Comparison of ENCODE assay signal across 8 cellular contexts in the genomic region with DNA sequence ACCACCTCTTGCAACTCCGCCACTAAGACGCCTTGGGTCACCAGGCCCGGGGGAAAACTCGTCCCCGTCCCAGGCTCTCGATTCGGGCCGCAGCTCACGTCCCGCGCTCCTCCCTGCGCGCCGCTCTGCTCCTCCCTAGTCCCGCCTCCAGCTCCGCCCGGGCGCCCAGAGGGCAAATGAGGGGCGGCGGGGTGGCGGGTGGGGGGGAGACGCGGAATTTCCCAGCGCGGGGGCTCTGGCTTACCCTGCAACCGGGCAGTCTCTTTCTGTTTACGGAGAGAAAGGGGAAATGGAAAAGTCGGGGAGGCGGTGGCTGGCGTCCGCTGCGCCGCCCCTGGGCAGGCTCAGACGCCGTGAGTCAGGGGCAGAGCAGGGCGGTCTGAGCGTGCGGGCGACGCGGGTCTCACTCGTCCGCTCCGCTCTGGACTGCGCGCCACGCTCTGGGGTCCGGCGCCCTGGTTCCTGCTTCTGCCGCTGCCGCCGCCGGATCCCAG. TPM values are rescaled to one million over a fixed set of nuclear protein-coding genes. Genes with fewer than 3 reads are reported as not detected.
DNase-seq lines count a peak whose midpoint lies in the region; ATAC-seq and TF ChIP-seq lines count a peak whose summit lies in the region.

A gene (plus strand): TSS at position 406 of the 494 bp plus-strand sequence. CDS start 4,755 bp downstream, outside the sequence.

- ATAC-seq in GM18858 (IDR thresholded peaks at IDR 0.05; ENCODE audit: unreplicated experiment) (peak; percentile 44), HG03064 (IDR thresholded peaks at IDR 0.05; ENCODE audit: low read depth, unreplicated experiment) (peak; percentile 53), lower lobe of right lung (peak; percentile 89 to 92)
- ATAC-seq in activated CD8-positive, alpha-beta T cell treated with anti-CD3 and anti-CD28 coated beads for 36 hours: peak; percentile 75

- H3K27ac ChIP-seq in duodenal mucosa (ENCODE audit: low read depth, low read length) (peak within 1 kb of the TSS; percentile 98), lower lobe of right lung (peak within 1 kb of the TSS; percentile 99)

- DNase-seq in AG08395 (ENCODE audit: low spot score) (peak; percentile 85), NCI-H748 (lab: John Stamatoyannopoulos, UW; ENCODE audit: unreplicated experiment) (peak; percentile 79), lower lobe of right lung (peak; percentile 95)
- peak; percentile 91 for DNase-seq in activated CD8-positive, alpha-beta T cell treated with anti-CD3 and anti-CD28 coated beads for 36 hours
- DNase-seq in stimulated activated CD4-positive, alpha-beta T cell treated with anti-CD3 and anti-CD28 coated beads, TNF-alpha, amount 100 ng/mL, for 24 hours (ENCODE audit: low read depth in 3 of 3): peak; percentile 68 to 86 (median 68)

- POLR2A ChIA-PET in activated CD8-positive, alpha-beta T cell treated with anti-CD3 and anti-CD28 coated beads for 36 hours (lab: Charles Lee): interaction anchor here (0.6 to 3.6 kb wide), 5 partner anchors 11 to 96 kb away, joined by 3 to 19 read pairs (median 5); no protein-coding TSS in a partner anchor

- intact Hi-C loops in activated CD8-positive, alpha-beta T cell treated with anti-CD3 and anti-CD28 coated beads for 36 hours (cut with micrococcal nuclease): no loop called here
- intact Hi-C loops in lower lobe of right lung (cut with DNase I): no loop called here

- no peaks in the 10 kb centered on the region for H3K27me3 ChIP-seq in duodenal mucosa (ENCODE audit: control insufficient read depth in 1 of 2, insufficient read depth in 2 of 2, low read length in 2 of 2)
- H3K27me3 ChIP-seq in lower lobe of right lung (ENCODE audit: low read depth): no peaks in the 10 kb centered on the region

- peak within 1 kb of the TSS; percentile 78 to 87 for H3K9ac ChIP-seq in duodenal mucosa (ENCODE audit: low read depth in 1 of 2, low read length in 2 of 2)

- H3K4me1 ChIP-seq in duodenal mucosa (ENCODE audit: control insufficient read depth in 1 of 2, insufficient read depth in 2 of 2, low read length in 2 of 2) (peaks cover 30 to 40% of the 10 kb centered on the region in 2 donors), lower lobe of right lung (peaks cover 56% of the 10 kb centered on the region)

- peaks cover 50% of the 10 kb centered on the region for H3K4me1 Mint-ChIP-seq in activated CD8-positive, alpha-beta T cell treated with anti-CD3 and anti-CD28 coated beads for 36 hours (ENCODE audit: low read depth)

- peak within 1 kb of the TSS; percentile 82 to 88 for H3K4me3 ChIP-seq in duodenal mucosa (ENCODE audit: low read depth in 1 of 2, low read length in 2 of 2)
- peak within 1 kb of the TSS; percentile 76 for H3K4me3 ChIP-seq in lower lobe of right lung

- peaks cover 3% of the 10 kb centered on the region for H3K27me3 Mint-ChIP-seq in activated CD8-positive, alpha-beta T cell treated with anti-CD3 and anti-CD28 coated beads for 36 hours

- CTCF ChIA-PET in activated CD8-positive, alpha-beta T cell treated with anti-CD3 and anti-CD28 coated beads for 36 hours (lab: Charles Lee): interaction anchor here (0.9 to 7.3 kb wide), 8 partner anchors 11 to 206 kb away, joined by 3 to 39 read pairs (median 4); no protein-coding TSS in a partner anchor

- H3K27ac Mint-ChIP-seq in activated CD8-positive, alpha-beta T cell treated with anti-CD3 and anti-CD28 coated beads for 36 hours: peak within 1 kb of the TSS; percentile 81

- no peak for TF ChIP-seq CTCF in activated CD8-positive, alpha-beta T cell treated with anti-CD3 and anti-CD28 coated beads for 36 hours (IDR thresholded peaks at IDR 0.05)
- TF ChIP-seq CTCF in lower lobe of right lung (IDR thresholded peaks at IDR 0.05): no peak

- H3K9me3 ChIP-seq in duodenal mucosa (ENCODE audit: control insufficient read depth in 1 of 2, low read length in 2 of 2) (no peaks in the 10 kb centered on the region), lower lobe of right lung (no peaks in the 10 kb centered on the region)

- H3K36me3 Mint-ChIP-seq in activated CD8-positive, alpha-beta T cell treated with anti-CD3 and anti-CD28 coated beads for 36 hours (ENCODE audit: low read depth): peaks cover 25% of the 10 kb centered on the region

- peak within 1 kb of the TSS; percentile 78 for H3K4me3 Mint-ChIP-seq in activated CD8-positive, alpha-beta T cell treated with anti-CD3 and anti-CD28 coated beads for 36 hours

- H3K36me3 ChIP-seq in duodenal mucosa (ENCODE audit: control insufficient read depth in 1 of 2, insufficient read depth in 2 of 2, low read length in 2 of 2): peaks cover 0 to 3% of the 10 kb centered on the region in 2 donors
- peaks cover 20% of the 10 kb centered on the region for H3K36me3 ChIP-seq in lower lobe of right lung

- H3K9me3 Mint-ChIP-seq in activated CD8-positive, alpha-beta T cell treated with anti-CD3 and anti-CD28 coated beads for 36 hours: no peaks in the 10 kb centered on the region

RNA-seq across cellular contexts. Expression of the gene that starts here (rescaled TPM):
- total RNA-seq in activated CD8-positive, alpha-beta T cell treated with anti-CD3 and anti-CD28 coated beads for 36 hours: 10 to 100 TPM; 24.0 to 25.7 TPM
- 34.0 TPM for total RNA-seq in lower lobe of right lung

Comparison
In these comparisons a context has a peak if more than half of its experiments do, and no peak if none do; other contexts are left out.
1. Peak in every context shown above with its lines: DNase-seq, ATAC-seq, H3K4me3 ChIP-seq and H3K27ac ChIP-seq.